ENCODE assay signal across 3 cellular contexts in genomic region chr12:41011939-41012338, GRCh38.
A peak's percentile ranks its signal among the peaks of the same experiment; 100 is the strongest.
TF ChIP-seq lines count a peak whose summit lies in the region.

No MANE protein-coding gene starts in this region.

TF ChIP-seq in SK-N-SH, 30 proteins besides CTCF, POLR2A, EP300 and RAD21 (continued from another document):
- TF ChIP-seq FOSL2 (IDR thresholded peaks at IDR 0.05; ENCODE audit: borderline replicate concordance, low read depth) (no peak), PBX3 (IDR thresholded peaks at IDR 0.05) (no peak)
- TF ChIP-seq, protein P1, sequence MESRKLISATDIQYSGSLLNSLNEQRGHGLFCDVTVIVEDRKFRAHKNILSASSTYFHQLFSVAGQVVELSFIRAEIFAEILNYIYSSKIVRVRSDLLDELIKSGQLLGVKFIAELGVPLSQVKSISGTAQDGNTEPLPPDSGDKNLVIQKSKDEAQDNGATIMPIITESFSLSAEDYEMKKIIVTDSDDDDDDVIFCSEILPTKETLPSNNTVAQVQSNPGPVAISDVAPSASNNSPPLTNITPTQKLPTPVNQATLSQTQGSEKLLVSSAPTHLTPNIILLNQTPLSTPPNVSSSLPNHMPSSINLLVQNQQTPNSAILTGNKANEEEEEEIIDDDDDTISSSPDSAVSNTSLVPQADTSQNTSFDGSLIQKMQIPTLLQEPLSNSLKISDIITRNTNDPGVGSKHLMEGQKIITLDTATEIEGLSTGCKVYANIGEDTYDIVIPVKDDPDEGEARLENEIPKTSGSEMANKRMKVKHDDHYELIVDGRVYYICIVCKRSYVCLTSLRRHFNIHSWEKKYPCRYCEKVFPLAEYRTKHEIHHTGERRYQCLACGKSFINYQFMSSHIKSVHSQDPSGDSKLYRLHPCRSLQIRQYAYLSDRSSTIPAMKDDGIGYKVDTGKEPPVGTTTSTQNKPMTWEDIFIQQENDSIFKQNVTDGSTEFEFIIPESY (IDR thresholded peaks at IDR 0.05; ENCODE audit: borderline replicate concordance, low read depth) = no peak
- TF ChIP-seq, protein P2, sequence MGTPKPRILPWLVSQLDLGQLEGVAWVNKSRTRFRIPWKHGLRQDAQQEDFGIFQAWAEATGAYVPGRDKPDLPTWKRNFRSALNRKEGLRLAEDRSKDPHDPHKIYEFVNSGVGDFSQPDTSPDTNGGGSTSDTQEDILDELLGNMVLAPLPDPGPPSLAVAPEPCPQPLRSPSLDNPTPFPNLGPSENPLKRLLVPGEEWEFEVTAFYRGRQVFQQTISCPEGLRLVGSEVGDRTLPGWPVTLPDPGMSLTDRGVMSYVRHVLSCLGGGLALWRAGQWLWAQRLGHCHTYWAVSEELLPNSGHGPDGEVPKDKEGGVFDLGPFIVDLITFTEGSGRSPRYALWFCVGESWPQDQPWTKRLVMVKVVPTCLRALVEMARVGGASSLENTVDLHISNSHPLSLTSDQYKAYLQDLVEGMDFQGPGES (IDR thresholded peaks at IDR 0.05; ENCODE audit: low read depth, low read length) = no peak
- TF ChIP-seq, protein P3, sequence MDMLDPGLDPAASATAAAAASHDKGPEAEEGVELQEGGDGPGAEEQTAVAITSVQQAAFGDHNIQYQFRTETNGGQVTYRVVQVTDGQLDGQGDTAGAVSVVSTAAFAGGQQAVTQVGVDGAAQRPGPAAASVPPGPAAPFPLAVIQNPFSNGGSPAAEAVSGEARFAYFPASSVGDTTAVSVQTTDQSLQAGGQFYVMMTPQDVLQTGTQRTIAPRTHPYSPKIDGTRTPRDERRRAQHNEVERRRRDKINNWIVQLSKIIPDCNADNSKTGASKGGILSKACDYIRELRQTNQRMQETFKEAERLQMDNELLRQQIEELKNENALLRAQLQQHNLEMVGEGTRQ (IDR thresholded peaks at IDR 0.05; ENCODE audit: borderline replicate concordance, low read depth, low read length) = no peak

TF ChIP-seq in SK-N-SH treated with all-trans-retinoic acid at 6 μM for 48 hours, 23 proteins besides CTCF, POLR2A, EP300 and RAD21 (continued from another document):
- TF ChIP-seq TSHZ2 (CRISPR knock-in tag; IDR thresholded peaks at IDR 0.05) = no peak
- no peak for TF ChIP-seq ISL1 (CRISPR knock-in tag; IDR thresholded peaks at IDR 0.05)
- no peak for TF ChIP-seq TCF4 (CRISPR knock-in tag; IDR thresholded peaks at IDR 0.05; ENCODE audit: borderline replicate concordance)
- no peak for TF ChIP-seq BACH2 (CRISPR knock-in tag; IDR thresholded peaks at IDR 0.05; ENCODE audit: borderline replicate concordance)
- no peak for TF ChIP-seq ESRRG (CRISPR knock-in tag; IDR thresholded peaks at IDR 0.05)
- TF ChIP-seq, protein P4, sequence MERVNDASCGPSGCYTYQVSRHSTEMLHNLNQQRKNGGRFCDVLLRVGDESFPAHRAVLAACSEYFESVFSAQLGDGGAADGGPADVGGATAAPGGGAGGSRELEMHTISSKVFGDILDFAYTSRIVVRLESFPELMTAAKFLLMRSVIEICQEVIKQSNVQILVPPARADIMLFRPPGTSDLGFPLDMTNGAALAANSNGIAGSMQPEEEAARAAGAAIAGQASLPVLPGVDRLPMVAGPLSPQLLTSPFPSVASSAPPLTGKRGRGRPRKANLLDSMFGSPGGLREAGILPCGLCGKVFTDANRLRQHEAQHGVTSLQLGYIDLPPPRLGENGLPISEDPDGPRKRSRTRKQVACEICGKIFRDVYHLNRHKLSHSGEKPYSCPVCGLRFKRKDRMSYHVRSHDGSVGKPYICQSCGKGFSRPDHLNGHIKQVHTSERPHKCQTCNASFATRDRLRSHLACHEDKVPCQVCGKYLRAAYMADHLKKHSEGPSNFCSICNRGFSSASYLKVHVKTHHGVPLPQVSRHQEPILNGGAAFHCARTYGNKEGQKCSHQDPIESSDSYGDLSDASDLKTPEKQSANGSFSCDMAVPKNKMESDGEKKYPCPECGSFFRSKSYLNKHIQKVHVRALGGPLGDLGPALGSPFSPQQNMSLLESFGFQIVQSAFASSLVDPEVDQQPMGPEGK (CRISPR knock-in tag; IDR thresholded peaks at IDR 0.05; ENCODE audit: borderline replicate concordance) = no peak
- TF ChIP-seq RARB (CRISPR knock-in tag; IDR thresholded peaks at IDR 0.05) = no peak
- no peak for TF ChIP-seq PPARA (CRISPR knock-in tag; IDR thresholded peaks at IDR 0.05; ENCODE audit: borderline replicate concordance)
- no peak for TF ChIP-seq ZFP3 (CRISPR knock-in tag; IDR thresholded peaks at IDR 0.05)
- TF ChIP-seq CSRNP3 (CRISPR knock-in tag; IDR thresholded peaks at IDR 0.05) = no peak
- TF ChIP-seq CSDC2 (CRISPR knock-in tag; IDR thresholded peaks at IDR 0.05) = no peak
- TF ChIP-seq ZC3H10 (CRISPR knock-in tag; IDR thresholded peaks at IDR 0.05) = no peak
- TF ChIP-seq, protein P5, sequence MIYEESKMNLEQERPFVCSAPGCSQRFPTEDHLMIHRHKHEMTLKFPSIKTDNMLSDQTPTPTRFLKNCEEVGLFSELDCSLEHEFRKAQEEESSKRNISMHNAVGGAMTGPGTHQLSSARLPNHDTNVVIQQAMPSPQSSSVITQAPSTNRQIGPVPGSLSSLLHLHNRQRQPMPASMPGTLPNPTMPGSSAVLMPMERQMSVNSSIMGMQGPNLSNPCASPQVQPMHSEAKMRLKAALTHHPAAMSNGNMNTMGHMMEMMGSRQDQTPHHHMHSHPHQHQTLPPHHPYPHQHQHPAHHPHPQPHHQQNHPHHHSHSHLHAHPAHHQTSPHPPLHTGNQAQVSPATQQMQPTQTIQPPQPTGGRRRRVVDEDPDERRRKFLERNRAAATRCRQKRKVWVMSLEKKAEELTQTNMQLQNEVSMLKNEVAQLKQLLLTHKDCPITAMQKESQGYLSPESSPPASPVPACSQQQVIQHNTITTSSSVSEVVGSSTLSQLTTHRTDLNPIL (CRISPR knock-in tag; IDR thresholded peaks at IDR 0.05; ENCODE audit: low read depth) = no peak
- TF ChIP-seq SNAI2 (CRISPR knock-in tag; IDR thresholded peaks at IDR 0.05) = no peak

TF ChIP-seq in H1, 55 proteins besides CTCF, POLR2A, EP300 and RAD21 (continued from another document):
- TF ChIP-seq MAX (IDR thresholded peaks at IDR 0.05) = peak; percentile 86
